29 cellular contexts compared by ENCODE assay signal in the genomic region with DNA sequence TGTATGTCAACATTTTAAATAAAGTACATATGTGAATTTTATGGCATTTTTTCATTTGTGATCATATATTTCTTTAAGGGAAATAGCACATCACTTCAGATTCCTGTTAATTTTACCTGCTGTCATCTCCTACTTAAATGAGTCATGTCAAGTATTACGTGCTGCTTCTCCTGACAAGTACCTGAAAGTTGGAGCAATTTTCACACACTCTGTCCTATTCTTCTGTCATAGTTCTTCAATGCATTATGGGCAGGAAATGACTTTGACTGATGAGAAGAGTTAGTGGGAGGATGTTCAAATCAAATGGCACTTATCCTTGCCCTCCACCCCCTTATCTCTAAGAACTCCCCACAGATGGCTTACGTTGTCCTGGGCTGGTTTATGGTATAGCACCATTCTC.
"Had no signal": no experiment of that assay in that cellular context is flagged by ENCODE, and none has a peak within 500 bp of the region (broad histone marks: within the 10 kb centered on the region; RNA-seq: fewer than 3 reads in every experiment).

No MANE protein-coding gene starts in this region.

- H3K27ac ChIP-seq: colonic mucosa, esophagus squamous epithelium, heart right ventricle, left lung, prostate gland, sigmoid colon, testis, tibial artery had no signal

- H3K27me3 ChIP-seq: colonic mucosa, esophagus squamous epithelium, left lung, sigmoid colon, testis, tibial artery had no signal

- FAIRE-seq: endothelial cell of umbilical vein, islet of Langerhans had no signal

- H3K9me3 Mint-ChIP-seq: dendritic cell treated with granulocyte-macrophage colony-stimulating factor and Interleukin-4, amounts not matched to agents 40 ng/mL and 50 ng/mL, for 4 days; stimulated activated memory B cell treated with anti-CD40 and anti-IgM and Interleukin-4, amounts not matched to agents 10 μg/mL and 1 μg/mL and 100 μg/mL, for 72 hours; type B pancreatic cell had no signal

- H3K9me3 ChIP-seq: colonic mucosa, esophagus squamous epithelium, heart right ventricle, left lung, prostate gland, sigmoid colon, testis, tibial artery had no signal

- H3K27me3 Mint-ChIP-seq: stimulated activated memory B cell treated with anti-CD40 and anti-IgM and Interleukin-4, amounts not matched to agents 10 μg/mL and 1 μg/mL and 100 μg/mL, for 72 hours; type B pancreatic cell had no signal

- DNase-seq: colonic mucosa; effector CD8-positive, alpha-beta T cell; erythroblast; esophagus squamous epithelium; foreskin melanocyte; glutamatergic neuron; heart right ventricle; hippocampal formation; left cardiac atrium; left lung; mesendoderm; midbrain; naive thymus-derived CD4-positive, alpha-beta T cell; nucleus accumbens; right cardiac atrium; sigmoid colon; stimulated activated CD4-positive, alpha-beta T cell treated with anti-CD3 and anti-CD28 coated beads, Interleukin-2, amount 100 ng/mL, for 24 hours; stimulated activated CD4-positive, alpha-beta T cell treated with anti-CD3 and anti-CD28 coated beads, Interleukin-4, amount 100 ng/mL, for 24 hours; stimulated activated naive CD8-positive, alpha-beta T cell treated with anti-CD3 and anti-CD28 coated beads, Interleukin-15, Interleukin-2, amounts not matched to agents 100 U/mL and 50 U/mL, for 24 hours; substantia nigra; testis; tibial artery had no signal

- H3K27ac Mint-ChIP-seq: dendritic cell treated with granulocyte-macrophage colony-stimulating factor and Interleukin-4, amounts not matched to agents 40 ng/mL and 50 ng/mL, for 4 days; naive thymus-derived CD4-positive, alpha-beta T cell; nephron; stimulated activated memory B cell treated with anti-CD40 and anti-IgM and Interleukin-4, amounts not matched to agents 10 μg/mL and 1 μg/mL and 100 μg/mL, for 72 hours; type B pancreatic cell had no signal

- H3K4me3 Mint-ChIP-seq: dendritic cell treated with granulocyte-macrophage colony-stimulating factor and Interleukin-4, amounts not matched to agents 40 ng/mL and 50 ng/mL, for 4 days; naive thymus-derived CD4-positive, alpha-beta T cell; nephron; stimulated activated memory B cell treated with anti-CD40 and anti-IgM and Interleukin-4, amounts not matched to agents 10 μg/mL and 1 μg/mL and 100 μg/mL, for 72 hours; type B pancreatic cell had no signal

- H3K4me1 ChIP-seq: colonic mucosa, esophagus squamous epithelium, heart right ventricle, left lung, prostate gland, sigmoid colon, testis, tibial artery had no signal

- ATAC-seq: heart right ventricle; left cardiac atrium; left lung; naive thymus-derived CD4-positive, alpha-beta T cell; right cardiac atrium; stimulated activated memory B cell treated with anti-CD40 and anti-IgM and Interleukin-4, amounts not matched to agents 10 μg/mL and 1 μg/mL and 100 μg/mL, for 72 hours; stimulated activated naive CD8-positive, alpha-beta T cell treated with anti-CD3 and anti-CD28 coated beads, Interleukin-15, Interleukin-2, amounts not matched to agents 100 U/mL and 50 U/mL, for 24 hours had no signal

- H3K36me3 ChIP-seq: colonic mucosa, esophagus squamous epithelium, heart right ventricle, left lung, prostate gland, sigmoid colon, tibial artery had no signal

- H3K36me3 Mint-ChIP-seq: naive thymus-derived CD4-positive, alpha-beta T cell; stimulated activated memory B cell treated with anti-CD40 and anti-IgM and Interleukin-4, amounts not matched to agents 10 μg/mL and 1 μg/mL and 100 μg/mL, for 72 hours; type B pancreatic cell had no signal

- H3K4me1 Mint-ChIP-seq: naive thymus-derived CD4-positive, alpha-beta T cell; nephron; stimulated activated memory B cell treated with anti-CD40 and anti-IgM and Interleukin-4, amounts not matched to agents 10 μg/mL and 1 μg/mL and 100 μg/mL, for 72 hours had no signal

- H3K4me3 ChIP-seq: colonic mucosa, esophagus squamous epithelium, heart right ventricle, left lung, prostate gland, sigmoid colon, testis, tibial artery had no signal
